Comparison of ENCODE assay signal across 25 cellular contexts in the genomic region with DNA sequence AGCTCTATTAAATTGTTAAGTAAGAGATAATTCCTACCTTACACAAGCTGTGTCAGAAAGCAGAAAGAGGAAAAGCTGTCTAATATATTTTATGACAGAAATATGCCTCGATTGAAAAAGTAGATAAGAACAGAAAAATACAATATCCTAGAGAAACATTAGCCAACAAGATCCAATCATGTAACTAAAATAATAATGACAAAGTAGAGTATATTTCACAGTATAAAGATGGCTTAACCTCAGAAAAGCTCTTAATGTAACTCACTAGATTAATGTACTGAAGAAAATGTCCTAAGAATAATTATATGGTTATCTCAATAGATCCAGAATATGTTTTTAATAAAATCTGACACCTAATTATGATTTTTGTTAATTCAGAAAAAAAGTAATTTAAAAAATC.
"Had no signal": no experiment of that assay in that cellular context is flagged by ENCODE, and none has a peak within 500 bp of the region (broad histone marks: within the 10 kb centered on the region; RNA-seq: fewer than 3 reads in every experiment).

No MANE protein-coding gene starts in this region.

- H3K4me3 ChIP-seq: left ventricle myocardium inferior, lung, neural progenitor cell, right atrium auricular region, sigmoid colon, spleen, tibial nerve, uterus had no signal

- H3K27ac Mint-ChIP-seq: immature natural killer cell; naive B cell; natural killer cell; nephron progenitor cell; neural progenitor cell; progenitor cell of endocrine pancreas; stimulated activated effector memory CD8-positive, alpha-beta T cell treated with anti-CD3 and anti-CD28 coated beads, Interleukin-12 subunit alpha, Interleukin-12 subunit beta, amount 100 ng/mL, for 72 hours; stimulated activated naive CD8-positive, alpha-beta T cell treated with anti-CD3 and anti-CD28 coated beads, Interleukin-15, Interleukin-2, amounts not matched to agents 100 ng/mL and 50 ng/mL, for 24 hours; type B pancreatic cell had no signal

- H3K4me1 Mint-ChIP-seq: immature natural killer cell; naive B cell; natural killer cell; stimulated activated effector memory CD8-positive, alpha-beta T cell treated with anti-CD3 and anti-CD28 coated beads, Interleukin-12 subunit alpha, Interleukin-12 subunit beta, amount 100 ng/mL, for 72 hours had no signal

- H3K9me3 Mint-ChIP-seq: immature natural killer cell; natural killer cell; stimulated activated effector memory CD8-positive, alpha-beta T cell treated with anti-CD3 and anti-CD28 coated beads, Interleukin-12 subunit alpha, Interleukin-12 subunit beta, amount 100 ng/mL, for 72 hours; stimulated activated naive CD8-positive, alpha-beta T cell treated with anti-CD3 and anti-CD28 coated beads, Interleukin-15, Interleukin-2, amounts not matched to agents 100 ng/mL and 50 ng/mL, for 24 hours had no signal

- H3K27me3 ChIP-seq: neural progenitor cell, right atrium auricular region, sigmoid colon, tibial nerve, uterus had no signal

- H3K36me3 ChIP-seq: left ventricle myocardium inferior, neural progenitor cell, neutrophil, right atrium auricular region, sigmoid colon, spleen, tibial nerve, uterus had no signal

- ATAC-seq: natural killer cell; stimulated activated effector memory CD8-positive, alpha-beta T cell treated with anti-CD3 and anti-CD28 coated beads, Interleukin-12 subunit alpha, Interleukin-12 subunit beta, amount 100 ng/mL, for 72 hours had no signal

- H3K4me3 Mint-ChIP-seq: immature natural killer cell; mesothelial cell of epicardium; naive B cell; natural killer cell; nephron progenitor cell; neural progenitor cell; stimulated activated effector memory CD8-positive, alpha-beta T cell treated with anti-CD3 and anti-CD28 coated beads, Interleukin-12 subunit alpha, Interleukin-12 subunit beta, amount 100 ng/mL, for 72 hours; stimulated activated naive CD8-positive, alpha-beta T cell treated with anti-CD3 and anti-CD28 coated beads, Interleukin-15, Interleukin-2, amounts not matched to agents 100 ng/mL and 50 ng/mL, for 24 hours; type B pancreatic cell had no signal

- H3K4me1 ChIP-seq: left ventricle myocardium inferior, right atrium auricular region, sigmoid colon, spleen, tibial nerve had no signal

- H3K27ac ChIP-seq: left ventricle myocardium inferior, neural progenitor cell, neutrophil, right atrium auricular region, spleen, tibial nerve had no signal

- H3K36me3 Mint-ChIP-seq: immature natural killer cell; mesothelial cell of epicardium; naive B cell; natural killer cell; neural progenitor cell; stimulated activated effector memory CD8-positive, alpha-beta T cell treated with anti-CD3 and anti-CD28 coated beads, Interleukin-12 subunit alpha, Interleukin-12 subunit beta, amount 100 ng/mL, for 72 hours had no signal

- FAIRE-seq: islet of Langerhans had no signal

- H3K4me2 ChIP-seq: neural progenitor cell had no signal

- H3K9ac ChIP-seq: neural progenitor cell had no signal

- H3K9me3 ChIP-seq: left ventricle myocardium inferior, neutrophil, right atrium auricular region, sigmoid colon, spleen, tibial nerve, uterus had no signal

- DNase-seq: hypothalamus; immature natural killer cell; left ventricle myocardium inferior; mesendoderm; naive B cell; natural killer cell; nephron progenitor cell; occipital lobe; sigmoid colon; small intestine; spleen; stimulated activated CD4-positive, alpha-beta T cell treated with anti-CD3 and anti-CD28 coated beads, Interleukin-4, amount 100 ng/mL, for 24 hours; stimulated activated naive CD4-positive, alpha-beta T cell; uterus had no signal
